Comparison of ENCODE assay signal across 19 cellular contexts in the genomic region with DNA sequence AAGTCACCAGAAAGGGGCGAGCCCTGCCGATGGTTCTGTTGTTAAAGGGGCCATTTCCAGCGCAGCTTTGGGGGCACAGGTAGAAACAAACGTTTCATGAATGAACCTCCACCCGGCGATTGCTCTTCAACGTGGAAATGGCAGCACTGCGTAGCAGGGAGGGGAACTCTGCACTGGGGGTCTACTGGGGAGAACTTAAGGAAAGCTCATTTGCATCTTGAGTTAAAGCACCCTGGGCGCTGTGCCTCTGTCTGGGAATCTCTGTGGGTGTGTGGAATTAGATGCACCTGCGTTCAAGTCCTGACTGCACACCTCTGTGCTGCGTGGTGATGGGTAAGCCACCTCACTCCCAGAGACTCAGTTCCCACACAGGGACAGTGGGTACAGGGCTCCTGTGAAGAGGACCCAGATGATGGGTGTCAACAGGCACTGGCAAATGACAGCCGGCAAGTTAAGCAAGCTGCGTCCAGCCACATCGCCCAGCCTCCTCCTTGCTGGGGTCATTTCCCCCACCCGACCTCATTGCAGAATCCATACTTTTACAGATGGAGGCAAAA.
DNase-seq lines count a peak whose midpoint lies in the region; ATAC-seq and TF ChIP-seq lines count a peak whose summit lies in the region.
"Had no signal": no experiment of that assay in that cellular context is flagged by ENCODE, and none has a peak within 500 bp of the region (broad histone marks: within the 10 kb centered on the region; RNA-seq: fewer than 3 reads in every experiment).

No MANE protein-coding gene starts in this region.

- H3K4me2 ChIP-seq in OCI-LY3 (ENCODE audit: low read length) (peak overlapping the region; percentile 81), smooth muscle cell (no peak overlapping the region)

- H3K27me3 ChIP-seq in ACC112 (ENCODE audit: insufficient read depth, low read length): no peaks in the 10 kb centered on the region
- peaks cover 3% of the 10 kb centered on the region for H3K27me3 ChIP-seq in OCI-LY3 (ENCODE audit: low read depth, low read length)
- H3K27me3 ChIP-seq in foreskin keratinocyte: no peaks in the 10 kb centered on the region
- H3K27me3 ChIP-seq in smooth muscle cell (ENCODE audit: low read depth): no peaks in the 10 kb centered on the region
- H3K27me3 ChIP-seq: MG63 had no signal

- no peaks in the 10 kb centered on the region for H3K79me2 ChIP-seq in ACC112 (ENCODE audit: control insufficient read depth, insufficient read depth, low read length, unreplicated experiment)
- no peaks in the 10 kb centered on the region for H3K79me2 ChIP-seq in OCI-LY3 (ENCODE audit: low read length)
- H3K79me2 ChIP-seq in smooth muscle cell (ENCODE audit: low read depth): no peaks in the 10 kb centered on the region

- DNase-seq in foreskin keratinocyte (no peak), smooth muscle cell (lab: John Stamatoyannopoulos, UW; ENCODE audit: unreplicated experiment) (no peak), left ventricle myocardium superior (no peak), NCI-H69 (lab: John Stamatoyannopoulos, UW) (no peak)
- DNase-seq: CD4-positive, alpha-beta T cell; NCI-H1048; NCI-H1436; NCI-H1930; NCI-H2171; NCI-H446; NCI-H748 treated with DMSO at 0.1 percent for 48 hours; SIG-M5 had no signal

- no peaks in the 10 kb centered on the region for H3K36me3 ChIP-seq in ACC112 (ENCODE audit: insufficient read depth, low read length)
- H3K36me3 ChIP-seq in OCI-LY3 (replicated peaks; ENCODE audit: low read depth, low read length): no peaks in the 10 kb centered on the region
- no peaks in the 10 kb centered on the region for H3K36me3 ChIP-seq in smooth muscle cell (ENCODE audit: low read depth)
- H3K36me3 ChIP-seq: MG63 had no signal

- intact Hi-C loops in left ventricle myocardium superior (cut with micrococcal nuclease): no loop called here

- H3K4me1 ChIP-seq in ACC112 (ENCODE audit: control insufficient read depth, insufficient read depth, low read length, unreplicated experiment) (peaks cover 9% of the 10 kb centered on the region), OCI-LY3 (ENCODE audit: low read length) (peaks cover 8% of the 10 kb centered on the region; the same call in 1 of the 2 replicates), foreskin keratinocyte (peaks cover 3% of the 10 kb centered on the region), smooth muscle cell (ENCODE audit: low read depth) (peaks cover 5% of the 10 kb centered on the region)

- H3F3A ChIP-seq in smooth muscle cell (ENCODE audit: low read depth): peaks cover 7% of the 10 kb centered on the region

- H2AFZ ChIP-seq in ACC112 (ENCODE audit: low read length, unreplicated experiment) (peak overlapping the region; percentile 93), OCI-LY3 (ENCODE audit: low read depth, low read length) (0 out of 2 replicates have a peak overlapping the region, but pooled peaks have one; percentile 66), smooth muscle cell (ENCODE audit: low read depth) (no peak overlapping the region)

- H3K4me3 ChIP-seq in ACC112 (ENCODE audit: low read depth, low read length): no peak overlapping the region
- H3K4me3 ChIP-seq in OCI-LY3 (ENCODE audit: low read length): peak overlapping the region; percentile 73
- H3K4me3 ChIP-seq in smooth muscle cell: no peak overlapping the region
- H3K4me3 ChIP-seq: GM12878, MG63 had no signal

- ATAC-seq in foreskin keratinocyte (no peak), GM21367 (IDR thresholded peaks at IDR 0.05; ENCODE audit: unreplicated experiment) (no peak), left ventricle myocardium superior (no peak), HG02970 (IDR thresholded peaks at IDR 0.05; ENCODE audit: low FRiP score, unreplicated experiment) (no peak)

- TF ChIP-seq CTCF in OCI-LY3 (IDR thresholded peaks at IDR 0.05; ENCODE audit: low read depth, low read length) (no peak), foreskin keratinocyte (conservative IDR thresholded peaks at IDR 0.05) (no peak), smooth muscle cell (IDR thresholded peaks at IDR 0.05; ENCODE audit: borderline replicate concordance, insufficient read depth, poor library complexity, severe bottlenecking) (no peak)

- H3K9me3 ChIP-seq in OCI-LY3 (ENCODE audit: insufficient read depth, low read length) (no peaks in the 10 kb centered on the region), smooth muscle cell (replicated peaks; ENCODE audit: low read depth) (no peaks in the 10 kb centered on the region)

- peak overlapping the region; percentile 47; the same call in 1 of the 2 replicates for H3K27ac ChIP-seq in ACC112 (ENCODE audit: low read depth, low read length)
- H3K27ac ChIP-seq in OCI-LY3 (ENCODE audit: low read length): no peak overlapping the region
- peak overlapping the region; percentile 56 for H3K27ac ChIP-seq in foreskin keratinocyte
- peak overlapping the region; percentile 1 for H3K27ac ChIP-seq in smooth muscle cell (ENCODE audit: low read depth)
- H3K27ac ChIP-seq: RWPE1 had no signal

- no peak overlapping the region for H3K9ac ChIP-seq in OCI-LY3 (ENCODE audit: low read length)
- H3K9ac ChIP-seq in smooth muscle cell (ENCODE audit: low read depth): no peak overlapping the region

- H4K20me1 ChIP-seq in OCI-LY3 (ENCODE audit: insufficient read depth, low read length) (no peaks in the 10 kb centered on the region), smooth muscle cell (ENCODE audit: low read depth) (no peaks in the 10 kb centered on the region)

- 91% methylated on average over 15 of the region's 15 CpGs for WGBS in smooth muscle cell (ENCODE audit: low lambda C conversion rate)
